Comparison of ENCODE assay signal across 8 cellular contexts in the genomic region with DNA sequence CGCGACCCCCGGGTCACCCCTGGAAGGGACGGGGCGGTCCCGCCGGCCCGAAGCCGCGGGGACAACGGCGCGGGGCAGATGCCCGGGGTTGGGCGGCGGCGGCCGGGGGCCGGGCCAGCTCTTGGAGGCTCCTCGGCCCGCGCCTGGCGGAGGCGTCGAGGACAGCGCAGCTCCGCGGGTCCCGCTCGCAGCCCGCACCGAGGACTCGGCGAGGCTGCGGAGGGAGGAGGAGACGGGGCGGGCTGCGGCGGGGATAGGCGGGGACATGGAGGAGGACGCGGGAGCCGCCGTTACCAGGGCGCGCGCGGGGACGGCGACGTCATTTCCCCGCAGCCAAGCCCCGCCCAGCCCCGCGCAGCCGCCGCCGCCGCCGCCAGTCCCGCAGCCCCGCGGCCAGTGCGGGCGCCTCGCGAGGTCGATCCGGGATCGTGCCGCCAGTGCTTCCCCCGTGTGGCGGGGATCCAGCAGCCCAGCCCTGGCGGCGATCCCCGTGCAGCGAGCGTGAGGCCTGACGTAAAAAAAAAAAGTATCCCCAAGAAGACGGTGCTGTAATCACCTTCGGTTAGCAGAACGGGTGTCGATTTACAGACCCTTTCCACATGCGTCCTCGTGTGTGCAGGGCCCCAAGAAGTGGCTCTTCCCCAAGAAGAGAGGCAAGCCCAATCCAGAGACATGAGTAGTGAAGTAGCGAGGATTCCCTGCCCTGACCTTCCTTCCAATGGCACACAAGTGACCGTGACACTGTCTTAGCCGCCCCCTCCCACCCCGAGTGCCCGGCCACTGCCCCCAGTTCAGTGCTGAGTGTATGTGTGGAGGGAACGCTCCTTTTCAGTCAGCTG. TPM values are rescaled to one million over a fixed set of nuclear protein-coding genes. Genes with fewer than 3 reads are reported as not detected.
DNase-seq lines count a peak whose midpoint lies in the region; ATAC-seq and TF ChIP-seq lines count a peak whose summit lies in the region.

TSS of gene FAM184A (minus strand) at position 216 of the 839 bp plus-strand sequence. CDS start 365 bp downstream, outside the sequence.

- peak within 1 kb of the TSS; percentile 91 for H3K4me3 Mint-ChIP-seq in chondrocyte (ENCODE audit: unreplicated experiment)

- peak; percentile 26 for DNase-seq in NCI-H510A treated with DMSO at 0.1 percent for 48 hours (lab: John Stamatoyannopoulos, UW)
- DNase-seq in NCI-H510A (lab: John Stamatoyannopoulos, UW) = no peak
- DNase-seq in NCI-H2227 treated with DMSO at 0.1 percent for 48 hours (lab: John Stamatoyannopoulos, UW) = peak; percentile 28
- DNase-seq in activated CD4-positive, alpha-beta T cell treated with anti-CD3 and anti-CD28 coated beads for 1 hour = peak; percentile 60
- no peak for DNase-seq in chondrocyte (ENCODE audit: low spot score)
- DNase-seq in left colon = peak; percentile 38 to 61
- peak; percentile 54 to 62 for DNase-seq in stimulated activated CD4-positive, alpha-beta T cell treated with anti-CD3 and anti-CD28 coated beads, Interleukin-1b, Interleukin-23, amount 100 ng/mL, for 4 hours (ENCODE audit: low read depth in 2 of 2)

- peak; percentile 59 for ATAC-seq in HG03060 (IDR thresholded peaks at IDR 0.05; ENCODE audit: low read depth, unreplicated experiment)
- ATAC-seq in left colon = peak; percentile 89

- H3K4me1 Mint-ChIP-seq in chondrocyte (ENCODE audit: low read depth) = peaks cover 10% of the 10 kb centered on the region

- peak within 1 kb of the TSS; percentile 71 for H3K27ac Mint-ChIP-seq in chondrocyte (ENCODE audit: unreplicated experiment)

- H3K9me3 Mint-ChIP-seq in chondrocyte (ENCODE audit: low read depth) = peaks cover 8% of the 10 kb centered on the region

- peak; percentile 73 for TF ChIP-seq CTCF in chondrocyte (IDR thresholded peaks at IDR 0.05)

- H3K27me3 Mint-ChIP-seq in chondrocyte (ENCODE audit: low read depth) = peaks cover 7% of the 10 kb centered on the region

- intact Hi-C loops in left colon (cut with DNase I, micrococcal nuclease) = no loop called here

- H3K36me3 Mint-ChIP-seq in chondrocyte (ENCODE audit: low read depth) = no peaks in the 10 kb centered on the region

RNA-seq across cellular contexts. Expression of gene FAM184A, which starts in this region (rescaled TPM):
- total RNA-seq in chondrocyte (0.52 to 0.68 TPM (median 0.56 TPM) in 3 replicates), left colon (under 1 TPM; 0.85 to 0.95 TPM)

Comparison
In these comparisons a context has a peak if more than half of its experiments do, and no peak if none do; other contexts are left out.
1. DNase-seq: peak in NCI-H510A treated with DMSO at 0.1 percent for 48 hours (single experiment), NCI-H2227 treated with DMSO at 0.1 percent for 48 hours (single experiment), activated CD4-positive, alpha-beta T cell treated with anti-CD3 and anti-CD28 coated beads for 1 hour (single experiment) and stimulated activated CD4-positive, alpha-beta T cell treated with anti-CD3 and anti-CD28 coated beads, Interleukin-1b, Interleukin-23, amount 100 ng/mL, for 4 hours (2 of 2); none in NCI-H510A (single experiment) and chondrocyte (single experiment).
2. Peak in DNase-seq and ATAC-seq in left colon; RNA of the gene not detected or under 1 TPM.